In genomic region chr18:2976733-2977132, GRCh38 we compare ENCODE assay signal across 14 cellular contexts. TPM values are rescaled to one million over a fixed set of nuclear protein-coding genes. Genes with fewer than 3 reads are reported as not detected.
DNase-seq lines count a peak whose midpoint lies in the region; ATAC-seq and TF ChIP-seq lines count a peak whose summit lies in the region.
"Had no signal": no experiment of that assay in that cellular context is flagged by ENCODE, and none has a peak within 500 bp of the region (broad histone marks: within the 10 kb centered on the region; RNA-seq: fewer than 3 reads in every experiment).

No MANE protein-coding gene starts in this region.

- peak overlapping the region; percentile 15 to 87 (median 61) for H3K4me3 Mint-ChIP-seq in CD8-positive, alpha-beta memory T cell
- peak overlapping the region; percentile 70 for H3K4me3 Mint-ChIP-seq in central memory CD8-positive, alpha-beta T cell

- H3K9me3 Mint-ChIP-seq in CD8-positive, alpha-beta memory T cell, result no peaks in the 10 kb centered on the region
- no peaks in the 10 kb centered on the region for H3K9me3 Mint-ChIP-seq in central memory CD8-positive, alpha-beta T cell

- no peak for TF ChIP-seq CTCF in neutrophil (IDR thresholded peaks at IDR 0.05)

- H3K4me1 Mint-ChIP-seq in CD8-positive, alpha-beta memory T cell, result peaks cover 75 to 97% (median 95%) of the 10 kb centered on the region in 3 donors
- H3K4me1 Mint-ChIP-seq in central memory CD8-positive, alpha-beta T cell, result peaks cover 79% of the 10 kb centered on the region

- no peaks in the 10 kb centered on the region for H3K27me3 ChIP-seq in BLaER1
- no peaks in the 10 kb centered on the region for H3K27me3 ChIP-seq in CD8-positive, alpha-beta memory T cell (ENCODE audit: insufficient read depth, low read length, poor library complexity, severe bottlenecking)
- no peaks in the 10 kb centered on the region for H3K27me3 ChIP-seq in neutrophil

- H3K9ac ChIP-seq in BLaER1, result no peak overlapping the region

- POLR2A ChIA-PET in CD8-positive, alpha-beta memory T cell (lab: Charles Lee), result interaction anchor here (0.6 to 1.9 kb wide), 10 partner anchors 8 to 49 kb away, joined by 3 to 14 read pairs (median 4); no protein-coding TSS in a partner anchor

- DNase-seq in CD8-positive, alpha-beta memory T cell, result no peak
- no peak for DNase-seq in central memory CD8-positive, alpha-beta T cell (ENCODE audit: low spot score in 2 of 2)
- no peak for DNase-seq in DMS153 (lab: John Stamatoyannopoulos, UW)
- DNase-seq in OCI-M1 (lab: John Stamatoyannopoulos, UW), result no peak
- DNase-seq: Caco-2; effector CD4-positive, alpha-beta T cell; left colon; NCI-H510A treated with DMSO at 0.1 percent for 48 hours; occipital lobe; SIG-M5; stimulated activated CD4-positive, alpha-beta T cell treated with anti-CD3 and anti-CD28 coated beads, Interleukin-15, amount 100 ng/mL, for 24 hours had no signal

- H3K27me3 Mint-ChIP-seq in CD8-positive, alpha-beta memory T cell, result no peaks in the 10 kb centered on the region
- no peaks in the 10 kb centered on the region for H3K27me3 Mint-ChIP-seq in central memory CD8-positive, alpha-beta T cell

- H3K4me1 ChIP-seq in BLaER1, result peaks cover 69% of the 10 kb centered on the region
- peaks cover 84% of the 10 kb centered on the region for H3K4me1 ChIP-seq in CD8-positive, alpha-beta memory T cell (ENCODE audit: insufficient read depth, low read length)
- peaks cover 49 to 55% of the 10 kb centered on the region in 2 experiments for H3K4me1 ChIP-seq in neutrophil (ENCODE audit: control insufficient read depth in 1 of 2, insufficient read depth in 1 of 2, low read depth in 1 of 2, low read length in 1 of 2)

- CTCF ChIA-PET in CD8-positive, alpha-beta memory T cell (lab: Charles Lee), result interaction anchor here (0.9 to 5.1 kb wide), 14 partner anchors 9 to 271 kb away, joined by 3 to 55 read pairs (median 5); partner anchors contain the start of gene MYL12A

- no peaks in the 10 kb centered on the region for H3K9me3 ChIP-seq in BLaER1
- H3K9me3 ChIP-seq in CD8-positive, alpha-beta memory T cell (ENCODE audit: low read length), result no peaks in the 10 kb centered on the region
- no peaks in the 10 kb centered on the region for H3K9me3 ChIP-seq in neutrophil
- H3K9me3 ChIP-seq: Caco-2 had no signal

- H3K4me3 ChIP-seq in BLaER1 (no peak overlapping the region), neutrophil (ENCODE audit: low read depth in 1 of 2, low read length in 1 of 2) (no peak overlapping the region)
- no peak overlapping the region for H3K4me3 ChIP-seq in CD8-positive, alpha-beta memory T cell (ENCODE audit: low read length)

- peak overlapping the region; percentile 12; the same call in 1 of the 2 replicates for H3K4me2 ChIP-seq in BLaER1

- peaks cover 0 to 48% (median 18%) of the 10 kb centered on the region in 3 donors for H3K36me3 Mint-ChIP-seq in CD8-positive, alpha-beta memory T cell
- peaks cover 19% of the 10 kb centered on the region for H3K36me3 Mint-ChIP-seq in central memory CD8-positive, alpha-beta T cell (ENCODE audit: insufficient read depth)

- ATAC-seq in central memory CD8-positive, alpha-beta T cell (replicated peaks; ENCODE audit: extremely low read depth, poor library complexity, severe bottlenecking), result no peak
- ATAC-seq in esophagus mucosa, result no peak

- no peaks in the 10 kb centered on the region for H3K36me3 ChIP-seq in BLaER1
- H3K36me3 ChIP-seq in CD8-positive, alpha-beta memory T cell (ENCODE audit: insufficient read depth, low read length), result no peaks in the 10 kb centered on the region
- H3K36me3 ChIP-seq in neutrophil, result no peaks in the 10 kb centered on the region

- peak overlapping the region; percentile 78 to 99 (median 90) for H3K27ac Mint-ChIP-seq in CD8-positive, alpha-beta memory T cell
- peak overlapping the region; percentile 88 for H3K27ac Mint-ChIP-seq in central memory CD8-positive, alpha-beta T cell (ENCODE audit: low read depth)

- H4K20me1 ChIP-seq in BLaER1, result peaks cover 15% of the 10 kb centered on the region; the same call in 1 of the 2 replicates

- H3K27ac ChIP-seq in BLaER1, result peak overlapping the region; percentile 15; the same call in 1 of the 2 replicates
- no peak overlapping the region for H3K27ac ChIP-seq in CD8-positive, alpha-beta memory T cell (ENCODE audit: low read depth, low read length)
- H3K27ac ChIP-seq in neutrophil, result peak overlapping the region; percentile 22

RNA-seq across cellular contexts. Expression of gene LPIN2, which starts 36.2 kb away (rescaled TPM):
- 10 to 100 TPM; 82.9 to 83.2 TPM for total RNA-seq in CD8-positive, alpha-beta memory T cell
- polyA plus RNA-seq in CD8-positive, alpha-beta memory T cell, result 68.6 TPM
- total RNA-seq in esophagus mucosa, result 6.9 TPM

Comparison
In these comparisons a context has a peak if more than half of its experiments do, and no peak if none do; other contexts are left out.
1. RNA of gene LPIN2, which starts 36.2 kb away (total RNA-seq): 82.9 to 83.2 TPM in CD8-positive, alpha-beta memory T cell; 6.9 TPM in esophagus mucosa (single experiment); every median in the first group is over 10 times any median in the second.